29 cellular contexts compared by ENCODE assay signal in the genomic region with DNA sequence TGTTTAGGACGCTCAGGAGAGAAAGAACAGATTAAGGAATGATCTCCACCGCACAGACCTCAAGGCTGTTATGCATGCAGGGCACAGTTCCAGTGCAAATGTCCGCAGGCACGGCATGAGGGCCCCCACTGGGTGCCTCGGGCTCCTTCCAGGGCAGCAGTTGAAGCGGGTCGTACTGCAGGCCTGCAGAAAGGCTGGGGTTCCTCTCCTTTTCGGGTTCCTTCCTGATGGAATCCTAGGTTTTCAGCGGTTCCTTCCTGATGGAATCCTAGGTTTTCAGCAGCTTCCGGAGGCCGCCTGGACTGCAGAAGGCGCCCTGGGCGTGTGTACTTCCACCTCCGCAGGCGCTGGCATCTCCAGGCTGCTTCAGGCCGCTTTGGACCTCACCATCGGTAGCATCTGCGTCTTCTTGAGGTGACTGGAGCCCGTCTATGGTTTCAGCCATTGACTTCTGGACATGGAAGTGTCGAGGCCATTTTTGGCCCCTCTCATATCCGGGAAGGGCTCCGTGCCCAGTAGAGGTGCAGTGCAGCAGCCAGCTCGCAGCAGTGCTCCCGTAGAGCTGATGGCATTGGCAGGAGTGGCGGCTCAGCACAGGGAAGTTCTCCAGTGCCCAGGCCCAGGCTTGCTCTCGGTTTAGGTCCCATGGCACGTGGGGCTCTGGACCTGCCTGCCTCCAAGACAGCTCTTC.
"Had no signal": no experiment of that assay in that cellular context is flagged by ENCODE, and none has a peak within 500 bp of the region (broad histone marks: within the 10 kb centered on the region; RNA-seq: fewer than 3 reads in every experiment).

No MANE protein-coding gene starts in this region.

- H3K36me3 ChIP-seq: breast epithelium, pancreas had no signal

- H3K4me3 ChIP-seq: breast epithelium, coronary artery, dorsolateral prefrontal cortex, lung, mucosa of descending colon, pancreas, psoas muscle, testis had no signal

- FAIRE-seq: endothelial cell of umbilical vein, kidney, pancreas, urothelium cell line had no signal

- DNase-seq: activated B cell treated with CpG ODN at 0.5 μM for 24 hours; activated CD4-positive, alpha-beta T cell treated with anti-CD3 and anti-CD28 coated beads, Interleukin-2, amount 50 U/mL, for 1 hour; activated CD8-positive, alpha-beta T cell treated with anti-CD3 and anti-CD28 coated beads for 36 hours; activated naive CD8-positive, alpha-beta T cell treated with anti-CD3 and anti-CD28 coated beads, Interleukin-2, amount 50 U/mL, for 24 hours; activated T-cell treated with anti-CD3 and anti-CD28 coated beads, Interleukin-2, amount 50 U/mL, for 4 hours; amygdala; effector memory CD8-positive, alpha-beta T cell; head of caudate nucleus; hypothalamus; immature natural killer cell; kidney; left colon; mesendoderm; stimulated activated CD4-positive, alpha-beta T cell treated with anti-CD3 and anti-CD28 coated beads, Interleukin-2, amount 100 ng/mL, for 48 hours; stimulated activated naive CD8-positive, alpha-beta T cell treated with anti-CD3 and anti-CD28 coated beads, Interleukin-15, Interleukin-2, amounts not matched to agents 100 U/mL and 50 U/mL, for 24 hours; testis; trophoblast cell had no signal

- ATAC-seq: activated CD8-positive, alpha-beta T cell treated with anti-CD3 and anti-CD28 coated beads for 36 hours; activated naive CD8-positive, alpha-beta T cell treated with anti-CD3 and anti-CD28 coated beads, Interleukin-2, amount 50 U/mL, for 24 hours; activated T-cell treated with anti-CD3 and anti-CD28 coated beads, Interleukin-2, amount 50 U/mL, for 4 hours; activated T-helper 17 cell treated with anti-CD3 and anti-CD28 coated beads, Interleukin-2, amount 50 U/mL, for 72 hours; effector memory CD8-positive, alpha-beta T cell; left colon; mucosa of descending colon; natural killer cell treated with Interleukin-12 subunit alpha and Interleukin-12 subunit beta and Interleukin-15 and Interleukin-18, amount 100 ng/mL, for 72 hours; pancreas; psoas muscle; stimulated activated naive CD8-positive, alpha-beta T cell treated with anti-CD3 and anti-CD28 coated beads, Interleukin-15, Interleukin-2, amounts not matched to agents 100 U/mL and 50 U/mL, for 24 hours had no signal

- H3K27me3 ChIP-seq: breast epithelium, dorsolateral prefrontal cortex, pancreas, testis had no signal

- H3K9me3 ChIP-seq: breast epithelium, mucosa of descending colon, neutrophil, pancreas, psoas muscle, testis had no signal

- H3K27ac ChIP-seq: breast epithelium, coronary artery, neutrophil, pancreas, psoas muscle, testis had no signal
